Comparison of ENCODE assay signal across 5 cellular contexts in the genomic region with DNA sequence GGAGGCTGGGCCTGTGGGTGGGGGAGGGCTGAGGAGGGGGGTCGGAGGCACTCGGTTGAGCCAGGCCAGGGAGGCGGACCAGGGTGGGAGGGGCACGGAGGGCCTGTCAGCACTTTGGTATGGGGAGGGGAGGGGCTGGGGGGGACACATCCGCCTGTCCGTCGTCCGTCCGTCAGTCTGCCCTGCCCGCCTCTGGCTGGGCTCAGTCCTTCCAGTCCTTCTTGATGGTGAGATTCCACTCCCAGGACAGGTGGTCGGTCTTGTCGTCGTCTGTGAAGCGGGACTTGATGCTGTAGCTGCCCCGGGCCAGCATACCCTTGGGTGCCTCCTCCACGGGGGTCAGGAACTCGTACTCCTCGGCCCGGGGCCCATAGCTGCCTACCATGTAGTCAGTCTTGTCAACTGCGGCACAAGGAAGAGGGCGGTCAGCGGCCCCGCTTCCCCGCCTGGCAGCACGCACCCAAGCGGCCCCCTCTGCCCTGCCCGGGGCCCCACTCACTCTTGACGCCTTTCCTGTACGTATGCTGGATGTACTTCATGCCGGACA. TPM values are rescaled to one million over a fixed set of nuclear protein-coding genes. Genes with fewer than 3 reads are reported as not detected.
DNase-seq lines count a peak whose midpoint lies in the region; ATAC-seq lines count a peak whose summit lies in the region.

No MANE protein-coding gene starts in this region.

- H3K4me1 ChIP-seq in muscle layer of colon (ENCODE audit: insufficient read depth, low read length) = peaks cover 30% of the 10 kb centered on the region

- H3K27me3 Mint-ChIP-seq in activated naive CD8-positive, alpha-beta T cell treated with anti-CD3 and anti-CD28 coated beads, Interleukin-2, amount 10 ng/mL, durations not matched to agents 7 days and 5 days = no peaks in the 10 kb centered on the region

- no peak overlapping the region for H3K9ac ChIP-seq in muscle layer of colon (ENCODE audit: low read length)

- H3K27ac Mint-ChIP-seq in activated naive CD8-positive, alpha-beta T cell treated with anti-CD3 and anti-CD28 coated beads, Interleukin-2, amount 10 ng/mL, durations not matched to agents 7 days and 5 days = peak overlapping the region; percentile 91

- peaks cover 14% of the 10 kb centered on the region for H3K36me3 ChIP-seq in muscle layer of colon (ENCODE audit: insufficient read depth, low read length)

- H3K36me3 Mint-ChIP-seq in activated naive CD8-positive, alpha-beta T cell treated with anti-CD3 and anti-CD28 coated beads, Interleukin-2, amount 10 ng/mL, durations not matched to agents 7 days and 5 days = peaks cover 11% of the 10 kb centered on the region

- H3K27me3 ChIP-seq in muscle layer of colon (ENCODE audit: control insufficient read depth in 1 of 2, insufficient read depth in 2 of 2, low read length in 2 of 2) = no peaks in the 10 kb centered on the region

- peak overlapping the region; percentile 90 for H3K4me3 Mint-ChIP-seq in activated naive CD8-positive, alpha-beta T cell treated with anti-CD3 and anti-CD28 coated beads, Interleukin-2, amount 10 ng/mL, durations not matched to agents 7 days and 5 days

- peak overlapping the region; percentile 70 for H3K27ac ChIP-seq in muscle layer of colon (ENCODE audit: low read depth, low read length)

- POLR2A ChIA-PET in activated naive CD8-positive, alpha-beta T cell treated with anti-CD3 and anti-CD28 coated beads, Interleukin-2, amount 10 ng/mL, durations not matched to agents 7 days and 5 days (lab: Charles Lee) = interaction anchor here (0.9 to 3.5 kb wide), 9 partner anchors 7 to 166 kb away, joined by 3 to 29 read pairs (median 10); partner anchors contain the start of genes ALYREF, ANAPC11, MCRIP1 and MRPL12

- no peak for ATAC-seq in activated naive CD8-positive, alpha-beta T cell treated with anti-CD3 and anti-CD28 coated beads, Interleukin-2, amount 10 ng/mL, durations not matched to agents 7 days and 5 days (ENCODE audit: low read depth)
- ATAC-seq in GM18502 (IDR thresholded peaks at IDR 0.05; ENCODE audit: poor library complexity, unreplicated experiment) = no peak

- H3K9me3 ChIP-seq in muscle layer of colon (ENCODE audit: low read length) = no peaks in the 10 kb centered on the region

- DNase-seq in HT1080 (ENCODE audit: low read depth) = peak; percentile 71
- DNase-seq in activated naive CD8-positive, alpha-beta T cell treated with anti-CD3 and anti-CD28 coated beads, Interleukin-2, amount 10 ng/mL, durations not matched to agents 7 days and 5 days = no peak
- DNase-seq in SIG-M5 treated with dmso at 0.1 percent for 504 hours (lab: John Stamatoyannopoulos, UW; ENCODE audit: unreplicated experiment) = no peak

- H3K4me3 ChIP-seq in muscle layer of colon (ENCODE audit: low read depth in 1 of 2, low read length in 2 of 2) = no peak overlapping the region

- no peaks in the 10 kb centered on the region for H3K9me3 Mint-ChIP-seq in activated naive CD8-positive, alpha-beta T cell treated with anti-CD3 and anti-CD28 coated beads, Interleukin-2, amount 10 ng/mL, durations not matched to agents 7 days and 5 days

- peaks cover 22% of the 10 kb centered on the region for H3K4me1 Mint-ChIP-seq in activated naive CD8-positive, alpha-beta T cell treated with anti-CD3 and anti-CD28 coated beads, Interleukin-2, amount 10 ng/mL, durations not matched to agents 7 days and 5 days

RNA-seq across cellular contexts. Expression of gene ARHGDIA, which starts 2.4 kb away (rescaled TPM):
- 206 and 315 TPM in 2 replicates for total RNA-seq in HT1080 (2014; rRNA removed; shearing (Covaris generic))
- polyA plus RNA-seq in HT1080 (2015; cell fraction: cytosol; rRNA removed) = 342 and 403 TPM in 2 replicates
- 231 and 245 TPM in 2 replicates for polyA plus RNA-seq in HT1080 (2015; cell fraction: nucleus; rRNA removed)
- total RNA-seq in activated naive CD8-positive, alpha-beta T cell treated with anti-CD3 and anti-CD28 coated beads, Interleukin-2, amount 10 ng/mL, durations not matched to agents 7 days and 5 days = 100 to 1,000 TPM; 538 to 539 TPM

RNA-seq across cellular contexts. Expression of gene P4HB, which starts 8.4 kb away (rescaled TPM):
- total RNA-seq in HT1080 (2014; rRNA removed; shearing (Covaris generic)) = 784 and 825 TPM in 2 replicates
- polyA plus RNA-seq in HT1080 (2015; cell fraction: cytosol; rRNA removed) = 842 and 901 TPM in 2 replicates
- polyA plus RNA-seq in HT1080 (2015; cell fraction: nucleus; rRNA removed) = 1,349 and 1,466 TPM in 2 replicates
- 100 to 1,000 TPM; 319 to 347 TPM for total RNA-seq in activated naive CD8-positive, alpha-beta T cell treated with anti-CD3 and anti-CD28 coated beads, Interleukin-2, amount 10 ng/mL, durations not matched to agents 7 days and 5 days

RNA-seq across cellular contexts. Expression of gene ALYREF, which starts 22.6 kb away (rescaled TPM):
- total RNA-seq in HT1080 (2014; rRNA removed; shearing (Covaris generic)) = 311 and 338 TPM in 2 replicates
- polyA plus RNA-seq in HT1080 (2015; cell fraction: cytosol; rRNA removed) = 131 and 161 TPM in 2 replicates
- polyA plus RNA-seq in HT1080 (2015; cell fraction: nucleus; rRNA removed) = 99.6 and 110 TPM in 2 replicates
- 100 to 1,000 TPM; 135 to 152 TPM for total RNA-seq in activated naive CD8-positive, alpha-beta T cell treated with anti-CD3 and anti-CD28 coated beads, Interleukin-2, amount 10 ng/mL, durations not matched to agents 7 days and 5 days

RNA-seq across cellular contexts. Expression of gene ANAPC11, which starts 22.8 kb away (rescaled TPM):
- total RNA-seq in HT1080 (2014; rRNA removed; shearing (Covaris generic)) = 100 and 133 TPM in 2 replicates
- polyA plus RNA-seq in HT1080 (2015; cell fraction: cytosol; rRNA removed) = 183 and 246 TPM in 2 replicates
- 50.9 and 84.9 TPM in 2 replicates for polyA plus RNA-seq in HT1080 (2015; cell fraction: nucleus; rRNA removed)
- total RNA-seq in activated naive CD8-positive, alpha-beta T cell treated with anti-CD3 and anti-CD28 coated beads, Interleukin-2, amount 10 ng/mL, durations not matched to agents 7 days and 5 days = 100 to 1,000 TPM; 102 to 106 TPM

RNA-seq across cellular contexts. Expression of gene NPB, which starts 33.3 kb away (rescaled TPM):
- 0.13 and 0.34 TPM in 2 replicates for total RNA-seq in HT1080 (2014; rRNA removed; shearing (Covaris generic))
- 0.40 and 0.47 TPM in 2 replicates for polyA plus RNA-seq in HT1080 (2015; cell fraction: cytosol; rRNA removed)
- 0.18 and 0.22 TPM in 2 replicates for polyA plus RNA-seq in HT1080 (2015; cell fraction: nucleus; rRNA removed)
- total RNA-seq in activated naive CD8-positive, alpha-beta T cell treated with anti-CD3 and anti-CD28 coated beads, Interleukin-2, amount 10 ng/mL, durations not matched to agents 7 days and 5 days = 1 to 10 TPM in 1 of 2 experiments, under 1 TPM in 1; 0.47 to 1.0 TPM
